ENCODE assay signal across 23 cellular contexts in genomic region chr1:5494518-5494917, GRCh38.
DNase-seq lines count a peak whose midpoint lies in the region; ATAC-seq and TF ChIP-seq lines count a peak whose summit lies in the region.
"Had no signal": no experiment of that assay in that cellular context is flagged by ENCODE, and none has a peak within 500 bp of the region (broad histone marks: within the 10 kb centered on the region; RNA-seq: fewer than 3 reads in every experiment).

No MANE protein-coding gene starts in this region.

- peaks cover 24% of the 10 kb centered on the region for H3K27me3 Mint-ChIP-seq in mesothelial cell of epicardium (ENCODE audit: low read depth)
- H3K27me3 Mint-ChIP-seq in T-helper 2 cell treated with Interferon-gamma antibody and Interleukin-4, amounts not matched to agents 5 μg/mL and 100 μg/mL, for 36 hours (ENCODE audit: low read depth), result no peaks in the 10 kb centered on the region

- H3K9me3 Mint-ChIP-seq in mesothelial cell of epicardium, result peaks cover 4% of the 10 kb centered on the region
- no peaks in the 10 kb centered on the region for H3K9me3 Mint-ChIP-seq in T-helper 2 cell treated with Interferon-gamma antibody and Interleukin-4, amounts not matched to agents 5 μg/mL and 100 μg/mL, for 36 hours
- H3K9me3 Mint-ChIP-seq: CD8-positive, alpha-beta T cell had no signal

- no peaks in the 10 kb centered on the region for H3K27me3 ChIP-seq in right cardiac atrium (ENCODE audit: control insufficient read depth, insufficient read depth)
- H3K27me3 ChIP-seq: SJSA1 had no signal

- no peak overlapping the region for H3K4me3 Mint-ChIP-seq in mesothelial cell of epicardium
- H3K4me3 Mint-ChIP-seq in T-helper 2 cell treated with Interferon-gamma antibody and Interleukin-4, amounts not matched to agents 5 μg/mL and 100 μg/mL, for 36 hours, result no peak overlapping the region
- H3K4me3 Mint-ChIP-seq: CD8-positive, alpha-beta T cell had no signal

- H3K4me3 ChIP-seq in right cardiac atrium (ENCODE audit: low read length), result no peak overlapping the region
- H3K4me3 ChIP-seq: K562, SJSA1 had no signal

- intact Hi-C loops in left ventricle myocardium superior (cut with micrococcal nuclease), result no loop called here
- intact Hi-C loops in right cardiac atrium (cut with DNase I), result loop anchor here in 1 of 4 donors (10.0 kb wide), 1 partner anchor 60 kb away; no protein-coding TSS in a partner anchor
- intact Hi-C loops in sciatic nerve (cut with DNase I), result no loop called here

- peaks cover 2% of the 10 kb centered on the region for H3K4me1 ChIP-seq in right cardiac atrium (ENCODE audit: control insufficient read depth, insufficient read depth, low read length)
- H3K4me1 ChIP-seq: Caco-2, SJSA1 had no signal

- no peak overlapping the region for H3K27ac ChIP-seq in right cardiac atrium (ENCODE audit: low read length)
- H3K27ac ChIP-seq: SJSA1 had no signal

- peak; percentile 58 for ATAC-seq in left ventricle myocardium superior
- no peak for ATAC-seq in right cardiac atrium
- ATAC-seq in sciatic nerve, result peak; percentile 86
- no peak for ATAC-seq in GM21381 (IDR thresholded peaks at IDR 0.05; ENCODE audit: unreplicated experiment)
- no peak for ATAC-seq in GM21786 (IDR thresholded peaks at IDR 0.05; ENCODE audit: unreplicated experiment)
- ATAC-seq: CD8-positive, alpha-beta T cell; K562 had no signal

- H3K4me1 Mint-ChIP-seq in mesothelial cell of epicardium, result peaks cover 43% of the 10 kb centered on the region
- H3K4me1 Mint-ChIP-seq in T-helper 2 cell treated with Interferon-gamma antibody and Interleukin-4, amounts not matched to agents 5 μg/mL and 100 μg/mL, for 36 hours (ENCODE audit: low read depth), result no peaks in the 10 kb centered on the region

- DNase-seq in left ventricle myocardium superior, result no peak
- no peak for DNase-seq in right cardiac atrium
- no peak for DNase-seq in mesothelial cell of epicardium (ENCODE audit: low spot score in 2 of 2, unreplicated experiment in 2 of 2)
- no peak for DNase-seq in sciatic nerve (ENCODE audit: low spot score)
- DNase-seq in T-helper 2 cell treated with Interferon-gamma antibody and Interleukin-4, amounts not matched to agents 5 μg/mL and 100 μg/mL, for 36 hours (ENCODE audit: low spot score), result no peak
- no peak for DNase-seq in CD1c-positive myeloid dendritic cell (ENCODE audit: extremely low spot score)
- DNase-seq: Caco-2; CD8-positive, alpha-beta T cell; DMS 273 treated with DMSO at 0.1 percent for 48 hours; DMS79 treated with DMSO at 0.1 percent for 48 hours; GF-D8; HCEC 1CT; MV-4-11; NCI-H1105; NCI-H146; NCI-H2029; NCI-H446; NCI-H524 treated with DMSO at 0.1 percent for 48 hours; NCI-H774 had no signal

- no peak for TF ChIP-seq CTCF in mesothelial cell of epicardium (IDR thresholded peaks at IDR 0.05; ENCODE audit: unreplicated experiment)

- no peaks in the 10 kb centered on the region for H3K9me3 ChIP-seq in right cardiac atrium (ENCODE audit: control insufficient read depth, low read length)
- H3K9me3 ChIP-seq: Caco-2, SJSA1 had no signal

- WGBS in right cardiac atrium, result 49% methylated on average over 7 of the region's 7 CpGs

- peak overlapping the region; percentile 81 for H3K27ac Mint-ChIP-seq in mesothelial cell of epicardium
- no peak overlapping the region for H3K27ac Mint-ChIP-seq in T-helper 2 cell treated with Interferon-gamma antibody and Interleukin-4, amounts not matched to agents 5 μg/mL and 100 μg/mL, for 36 hours
- H3K27ac Mint-ChIP-seq: CD8-positive, alpha-beta T cell had no signal

- no peaks in the 10 kb centered on the region for H3K36me3 Mint-ChIP-seq in mesothelial cell of epicardium
- no peaks in the 10 kb centered on the region for H3K36me3 Mint-ChIP-seq in T-helper 2 cell treated with Interferon-gamma antibody and Interleukin-4, amounts not matched to agents 5 μg/mL and 100 μg/mL, for 36 hours (ENCODE audit: low read depth)
- H3K36me3 Mint-ChIP-seq: CD8-positive, alpha-beta T cell had no signal

Comparison
In these comparisons a context has a peak if more than half of its experiments do, and no peak if none do; other contexts are left out.
1. ATAC-seq: peak in left ventricle myocardium superior (single experiment) and sciatic nerve (single experiment); none in right cardiac atrium (0 of 2), GM21381 (single experiment) and GM21786 (single experiment).